ENCODE assay signal across 1 cellular context in the genomic region with DNA sequence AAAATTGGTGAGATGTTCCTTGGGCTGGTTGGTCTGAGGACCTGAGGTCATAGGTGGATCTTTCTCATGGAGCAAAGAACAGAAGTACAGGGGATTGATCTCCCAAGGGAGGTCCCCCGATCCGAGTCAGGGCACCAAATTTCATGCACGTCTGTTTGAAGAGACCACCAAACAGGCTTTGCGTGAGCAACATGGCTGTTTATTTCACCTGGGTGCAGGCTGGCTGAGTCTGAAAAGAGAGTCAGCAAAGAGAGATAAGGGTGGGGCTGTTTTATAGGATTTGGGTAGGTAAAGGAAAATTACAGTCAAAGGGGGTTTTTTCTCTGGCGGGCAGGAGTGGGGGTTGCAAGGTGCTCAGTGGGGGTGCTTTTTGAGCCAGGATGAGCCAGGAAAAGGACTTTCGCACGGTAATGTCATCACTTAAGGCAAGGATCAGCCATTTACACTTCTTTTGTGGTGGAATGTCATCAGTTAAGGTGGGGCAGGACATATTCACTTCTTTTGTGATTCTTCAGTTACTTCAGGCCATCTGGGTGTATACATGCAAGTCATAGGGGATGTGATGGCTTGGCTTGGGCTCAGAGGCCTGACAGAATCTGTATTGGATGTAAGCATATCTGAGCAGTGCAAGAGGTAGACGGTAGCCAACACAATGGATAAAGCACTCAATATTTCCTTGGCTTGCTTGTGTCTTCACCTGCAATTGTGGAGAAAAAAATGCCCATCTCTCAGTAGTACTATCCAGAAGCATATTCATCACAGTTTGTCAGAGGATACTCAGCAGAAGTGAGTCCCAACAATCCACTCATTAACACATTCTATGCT.
TF ChIP-seq lines count a peak whose summit lies in the region.

No MANE protein-coding gene starts in this region.

TF ChIP-seq in H1, 55 proteins besides CTCF, POLR2A, EP300 and RAD21:
- 0 out of 4 replicates have a peak, but pooled peaks of 1 of the 2 experiments have one; percentile 64 for TF ChIP-seq HDAC2 (IDR thresholded peaks at IDR 0.05; ENCODE audit: borderline replicate concordance in 1 of 2, low read depth in 2 of 2, low read length in 2 of 2)
- TF ChIP-seq TAF1 (IDR thresholded peaks at IDR 0.05; ENCODE audit: low read depth, low read length), result peak; percentile 45; the same call in 1 of the 2 replicates
- TF ChIP-seq SIN3A (conservative IDR thresholded peaks at IDR 0.05 in 1 of 2, IDR thresholded peaks at IDR 0.05 in 1 of 2; ENCODE audit: low read depth in 1 of 2, low read length in 2 of 2), result 0 out of 4 replicates have a peak, but pooled peaks of 1 of the 2 experiments have one; percentile 67
